10 cellular contexts compared by ENCODE assay signal in genomic region chr1:6045561-6045960, GRCh38. TPM values are rescaled to one million over a fixed set of nuclear protein-coding genes. Genes with fewer than 3 reads are reported as not detected.
A peak's percentile ranks its signal among the peaks of the same experiment; 100 is the strongest.
DNase-seq lines count a peak whose midpoint lies in the region; ATAC-seq and TF ChIP-seq lines count a peak whose summit lies in the region.
"Had no signal": no experiment of that assay in that cellular context is flagged by ENCODE, and none has a peak within 500 bp of the region (broad histone marks: within the 10 kb centered on the region; RNA-seq: fewer than 3 reads in every experiment).

Gene KCNAB2, plus strand, starts transcription at chr1:6045888. Its CDS starts 5,649 bp downstream, at chr1:6051537.

- no peak within 1 kb of the TSS for H3K4me3 Mint-ChIP-seq in activated CD8-positive, alpha-beta memory T cell treated with anti-CD3 and anti-CD28 coated beads, Interleukin-2, amount 10 ng/mL, durations not matched to agents 7 days and 5 days
- no peak within 1 kb of the TSS for H3K4me3 Mint-ChIP-seq in activated T-helper 2 cell treated with anti-CD3 and anti-CD28 coated beads, Interferon-gamma antibody, Interleukin-2, Interleukin-4, amounts not matched to agents 10 μg/mL and 5 μg/mL and 100 μg/mL, durations not matched to agents 14 hours and 24 hours and 36 hours (ENCODE audit: low read depth)
- H3K4me3 Mint-ChIP-seq: effector memory CD8-positive, alpha-beta T cell had no signal

- no peaks in the 10 kb centered on the region for H3K9me3 Mint-ChIP-seq in activated CD8-positive, alpha-beta memory T cell treated with anti-CD3 and anti-CD28 coated beads, Interleukin-2, amount 10 ng/mL, durations not matched to agents 7 days and 5 days (ENCODE audit: low read depth)
- H3K9me3 Mint-ChIP-seq in activated T-helper 2 cell treated with anti-CD3 and anti-CD28 coated beads, Interferon-gamma antibody, Interleukin-2, Interleukin-4, amounts not matched to agents 10 μg/mL and 5 μg/mL and 100 μg/mL, durations not matched to agents 14 hours and 24 hours and 36 hours, result no peaks in the 10 kb centered on the region
- H3K9me3 Mint-ChIP-seq: effector memory CD8-positive, alpha-beta T cell had no signal

- H3K9me3 ChIP-seq in left lung, result no peaks in the 10 kb centered on the region
- no peaks in the 10 kb centered on the region for H3K9me3 ChIP-seq in suprapubic skin

- peak within 1 kb of the TSS; percentile 52 for H3K27ac Mint-ChIP-seq in activated CD8-positive, alpha-beta memory T cell treated with anti-CD3 and anti-CD28 coated beads, Interleukin-2, amount 10 ng/mL, durations not matched to agents 7 days and 5 days
- H3K27ac Mint-ChIP-seq in activated T-helper 2 cell treated with anti-CD3 and anti-CD28 coated beads, Interferon-gamma antibody, Interleukin-2, Interleukin-4, amounts not matched to agents 10 μg/mL and 5 μg/mL and 100 μg/mL, durations not matched to agents 14 hours and 24 hours and 36 hours, result no peak within 1 kb of the TSS

- H3K4me1 ChIP-seq in left lung, result no peaks in the 10 kb centered on the region
- H3K4me1 ChIP-seq in suprapubic skin, result no peaks in the 10 kb centered on the region

- DNase-seq in activated CD8-positive, alpha-beta memory T cell treated with anti-CD3 and anti-CD28 coated beads, Interleukin-2, amount 10 ng/mL, durations not matched to agents 7 days and 5 days, result no peak
- no peak for DNase-seq in activated CD8-positive, alpha-beta memory T cell treated with anti-CD3 and anti-CD28 coated beads, Interleukin-2, amount 50 U/mL, for 4 hours
- no peak for DNase-seq in activated T-helper 2 cell treated with anti-CD3 and anti-CD28 coated beads, Interferon-gamma antibody, Interleukin-2, Interleukin-4, amounts not matched to agents 10 μg/mL and 5 μg/mL and 100 μg/mL, durations not matched to agents 14 hours and 24 hours and 36 hours (ENCODE audit: low spot score)
- DNase-seq in left lung (peak in 1 of 2 donors; percentile 41), suprapubic skin (ENCODE audit: low spot score in 2 of 2) (no peak), T-helper 9 cell (no peak), ACHN (no peak)
- DNase-seq: effector memory CD8-positive, alpha-beta T cell; NCI-H2227 treated with DMSO at 0.1 percent for 48 hours had no signal

- TF ChIP-seq CTCF in left lung (IDR thresholded peaks at IDR 0.05) (no peak), suprapubic skin (IDR thresholded peaks at IDR 0.05) (no peak)

- no peaks in the 10 kb centered on the region for H3K27me3 Mint-ChIP-seq in activated CD8-positive, alpha-beta memory T cell treated with anti-CD3 and anti-CD28 coated beads, Interleukin-2, amount 10 ng/mL, durations not matched to agents 7 days and 5 days
- no peaks in the 10 kb centered on the region for H3K27me3 Mint-ChIP-seq in activated T-helper 2 cell treated with anti-CD3 and anti-CD28 coated beads, Interferon-gamma antibody, Interleukin-2, Interleukin-4, amounts not matched to agents 10 μg/mL and 5 μg/mL and 100 μg/mL, durations not matched to agents 14 hours and 24 hours and 36 hours (ENCODE audit: low read depth)
- H3K27me3 Mint-ChIP-seq: effector memory CD8-positive, alpha-beta T cell had no signal

- 72% methylated on average over 10 of the region's 15 CpGs for WGBS in suprapubic skin

- TF ChIP-seq POLR2A in suprapubic skin (IDR thresholded peaks at IDR 0.05), result no peak

- H3K4me1 Mint-ChIP-seq in activated CD8-positive, alpha-beta memory T cell treated with anti-CD3 and anti-CD28 coated beads, Interleukin-2, amount 10 ng/mL, durations not matched to agents 7 days and 5 days, result peaks cover 16% of the 10 kb centered on the region
- H3K4me1 Mint-ChIP-seq in activated T-helper 2 cell treated with anti-CD3 and anti-CD28 coated beads, Interferon-gamma antibody, Interleukin-2, Interleukin-4, amounts not matched to agents 10 μg/mL and 5 μg/mL and 100 μg/mL, durations not matched to agents 14 hours and 24 hours and 36 hours (ENCODE audit: low read depth), result no peaks in the 10 kb centered on the region

- H3K27ac ChIP-seq in left lung, result no peak within 1 kb of the TSS
- no peak within 1 kb of the TSS for H3K27ac ChIP-seq in suprapubic skin

- CTCF ChIA-PET in activated CD8-positive, alpha-beta memory T cell treated with anti-CD3 and anti-CD28 coated beads, Interleukin-2, amount 10 ng/mL, durations not matched to agents 7 days and 5 days (lab: Charles Lee), result no interaction called here

- no peak for ATAC-seq in activated CD8-positive, alpha-beta memory T cell treated with anti-CD3 and anti-CD28 coated beads, Interleukin-2, amount 10 ng/mL, durations not matched to agents 7 days and 5 days
- ATAC-seq in left lung (no peak), GM19467 (IDR thresholded peaks at IDR 0.05; ENCODE audit: unreplicated experiment) (no peak)
- ATAC-seq: effector memory CD8-positive, alpha-beta T cell had no signal

- peaks cover 28% of the 10 kb centered on the region for H3K36me3 Mint-ChIP-seq in activated CD8-positive, alpha-beta memory T cell treated with anti-CD3 and anti-CD28 coated beads, Interleukin-2, amount 10 ng/mL, durations not matched to agents 7 days and 5 days
- H3K36me3 Mint-ChIP-seq in activated T-helper 2 cell treated with anti-CD3 and anti-CD28 coated beads, Interferon-gamma antibody, Interleukin-2, Interleukin-4, amounts not matched to agents 10 μg/mL and 5 μg/mL and 100 μg/mL, durations not matched to agents 14 hours and 24 hours and 36 hours (ENCODE audit: low read depth), result peaks cover 67% of the 10 kb centered on the region

- H3K4me3 ChIP-seq in left lung, result no peak within 1 kb of the TSS
- no peak within 1 kb of the TSS for H3K4me3 ChIP-seq in suprapubic skin

- no peak for TF ChIP-seq EP300 in suprapubic skin (IDR thresholded peaks at IDR 0.05)

- intact Hi-C loops in activated T-helper 2 cell treated with anti-CD3 and anti-CD28 coated beads, Interferon-gamma antibody, Interleukin-2, Interleukin-4, amounts not matched to agents 10 μg/mL and 5 μg/mL and 100 μg/mL, durations not matched to agents 14 hours and 24 hours and 36 hours (cut with micrococcal nuclease), result no loop called here
- intact Hi-C loops in left lung (cut with DNase I), result no loop called here

- in situ Hi-C loops in ACHN (cut with HindIII; ENCODE audit: low pct_ligation_motif_present, low pct_unique_long_range_greater_than_20kb, low sequenced_read_pairs), result no loop called here

- H3K27me3 ChIP-seq in left lung (no peaks in the 10 kb centered on the region), suprapubic skin (no peaks in the 10 kb centered on the region)

- H3K36me3 ChIP-seq in left lung (peaks cover 0 to 80% of the 10 kb centered on the region in 2 donors), suprapubic skin (no peaks in the 10 kb centered on the region)

RNA-seq across cellular contexts. Expression of gene KCNAB2, which starts in this region (rescaled TPM):
- total RNA-seq in activated CD8-positive, alpha-beta memory T cell treated with anti-CD3 and anti-CD28 coated beads, Interleukin-2, amount 10 ng/mL, durations not matched to agents 7 days and 5 days, result 100 to 1,000 TPM; 248 to 368 TPM
- 307 and 312 TPM in 2 replicates for total RNA-seq in activated T-helper 2 cell treated with anti-CD3 and anti-CD28 coated beads, Interferon-gamma antibody, Interleukin-2, Interleukin-4, amounts not matched to agents 10 μg/mL and 5 μg/mL and 100 μg/mL, durations not matched to agents 14 hours and 24 hours and 36 hours
- total RNA-seq in left lung, result 10 to 100 TPM; 35.6 to 82.5 TPM
- total RNA-seq in suprapubic skin, result 10 to 100 TPM; 13.3 to 17.5 (median 16.2) TPM
